11 cellular contexts compared by ENCODE assay signal in genomic region chr15:69664572-69665326, GRCh38.
DNase-seq lines count a peak whose midpoint lies in the region; ATAC-seq and TF ChIP-seq lines count a peak whose summit lies in the region.
"Had no signal": no experiment of that assay in that cellular context is flagged by ENCODE, and none has a peak within 500 bp of the region (broad histone marks: within the 10 kb centered on the region; RNA-seq: fewer than 3 reads in every experiment).

No MANE protein-coding gene starts in this region.

- H3F3A ChIP-seq in GM23338 (replicated peaks; ENCODE audit: low read depth), result no peaks in the 10 kb centered on the region

- H3K4me3 Mint-ChIP-seq in GM23338, result no peak overlapping the region
- H3K4me3 Mint-ChIP-seq: nephron progenitor cell had no signal

- H4K20me1 ChIP-seq in GM23338 (replicated peaks; ENCODE audit: insufficient read depth), result no peaks in the 10 kb centered on the region

- H3K27me3 Mint-ChIP-seq in GM23338 (ENCODE audit: insufficient read depth, low read depth, poor library complexity), result peaks cover 2% of the 10 kb centered on the region

- H3K27me3 ChIP-seq in GM23338 (ENCODE audit: insufficient read depth), result no peaks in the 10 kb centered on the region

- H3K9me3 Mint-ChIP-seq in GM23338, result no peaks in the 10 kb centered on the region
- H3K9me3 Mint-ChIP-seq: nephron progenitor cell had no signal

- peak overlapping the region; percentile 43; the same call in 1 of the 2 replicates for H2AFZ ChIP-seq in GM23338

- H3K9me2 ChIP-seq in GM23338 (ENCODE audit: insufficient read depth), result no peaks in the 10 kb centered on the region

- no peak overlapping the region for H3K4me3 ChIP-seq in GM23338

- H3K79me2 ChIP-seq in GM23338 (replicated peaks; ENCODE audit: insufficient read depth), result no peaks in the 10 kb centered on the region

- DNase-seq in GM23338 (ENCODE audit: low spot score) (no peak), NCI-H2227 (lab: John Stamatoyannopoulos, UW; ENCODE audit: unreplicated experiment) (peak; percentile 72), cerebellar cortex (ENCODE audit: low spot score) (peak; percentile 25), occipital lobe (lab: John Stamatoyannopoulos, UW) (peak; percentile 56)
- DNase-seq: KG1, kidney, Right ventricle myocardium superior had no signal

- no peaks in the 10 kb centered on the region for H3K36me3 ChIP-seq in GM23338 (ENCODE audit: insufficient read depth)

- no peaks in the 10 kb centered on the region for H3K4me1 ChIP-seq in GM23338 (ENCODE audit: insufficient read depth)

- ATAC-seq in GM23338 (no peak), HG02623 (IDR thresholded peaks at IDR 0.05; ENCODE audit: unreplicated experiment) (no peak), HG03354 (IDR thresholded peaks at IDR 0.05; ENCODE audit: poor library complexity, severe bottlenecking, unreplicated experiment) (no peak), HG03135 (IDR thresholded peaks at IDR 0.05; ENCODE audit: unreplicated experiment) (no peak)

- TF ChIP-seq CTCF in GM23338 (conservative IDR thresholded peaks at IDR 0.05; ENCODE audit: low read depth in 2 of 2), result no peak

- H3K4me2 ChIP-seq in GM23338, result no peak overlapping the region

- peaks cover 6% of the 10 kb centered on the region for H3K4me1 Mint-ChIP-seq in GM23338

- H3K36me3 Mint-ChIP-seq in GM23338 (ENCODE audit: low read depth), result no peaks in the 10 kb centered on the region

- no peak overlapping the region for H3K27ac ChIP-seq in GM23338 (ENCODE audit: low read depth)

- H3K27ac Mint-ChIP-seq in GM23338, result peak overlapping the region; percentile 1; the same call in 1 of the 2 replicates
- H3K27ac Mint-ChIP-seq: nephron progenitor cell had no signal

TF ChIP-seq in GM23338, 12 proteins besides CTCF, POLR2A, EP300 and RAD21:
- TF ChIP-seq, protein P1, sequence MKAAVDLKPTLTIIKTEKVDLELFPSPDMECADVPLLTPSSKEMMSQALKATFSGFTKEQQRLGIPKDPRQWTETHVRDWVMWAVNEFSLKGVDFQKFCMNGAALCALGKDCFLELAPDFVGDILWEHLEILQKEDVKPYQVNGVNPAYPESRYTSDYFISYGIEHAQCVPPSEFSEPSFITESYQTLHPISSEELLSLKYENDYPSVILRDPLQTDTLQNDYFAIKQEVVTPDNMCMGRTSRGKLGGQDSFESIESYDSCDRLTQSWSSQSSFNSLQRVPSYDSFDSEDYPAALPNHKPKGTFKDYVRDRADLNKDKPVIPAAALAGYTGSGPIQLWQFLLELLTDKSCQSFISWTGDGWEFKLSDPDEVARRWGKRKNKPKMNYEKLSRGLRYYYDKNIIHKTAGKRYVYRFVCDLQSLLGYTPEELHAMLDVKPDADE (IDR thresholded peaks at IDR 0.05), result no peak
- TF ChIP-seq POLR2AphosphoS5 (IDR thresholded peaks at IDR 0.05; ENCODE audit: low read depth) (no peak), REST (IDR thresholded peaks at IDR 0.05; ENCODE audit: unreplicated experiment) (no peak)
